ENCODE assay signal across 8 cellular contexts in the genomic region with DNA sequence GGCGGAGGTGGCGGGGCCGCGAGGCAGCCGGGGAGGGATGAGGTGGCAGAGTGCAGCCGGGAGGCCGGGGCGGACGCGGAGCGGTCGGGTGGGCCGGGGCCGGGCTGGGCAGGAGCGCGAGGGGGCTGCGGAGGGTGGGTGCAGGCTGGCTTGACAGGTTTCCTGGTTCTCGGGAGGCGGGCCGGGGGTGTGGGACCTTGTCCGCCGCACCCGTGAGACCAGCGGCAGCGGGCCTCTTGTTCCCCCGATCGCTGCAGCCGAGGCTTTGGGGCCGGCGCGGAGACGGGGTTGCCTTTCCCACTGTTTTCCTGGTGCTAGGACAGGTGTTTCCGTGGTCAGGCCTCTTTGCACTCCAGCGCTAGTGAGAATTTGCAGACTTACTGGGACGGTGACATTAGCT. TPM values are rescaled to one million over a fixed set of nuclear protein-coding genes. Genes with fewer than 3 reads are reported as not detected.
A peak's percentile ranks its signal among the peaks of the same experiment; 100 is the strongest.
DNase-seq lines count a peak whose midpoint lies in the region; ATAC-seq, FAIRE-seq and TF ChIP-seq lines count a peak whose summit lies in the region.
"Not testable (repeated sequence)": the region's sequence is repeated elsewhere in the genome, so short reads cannot be mapped to it uniquely, and the experiment has no call there.

No MANE protein-coding gene starts in this region.

- not testable (repeated sequence) for H3K9me3 Mint-ChIP-seq in mesothelial cell of epicardium

- H3K27ac ChIP-seq in esophagus muscularis mucosa (replicated peaks in 1 of 4): peak overlapping the region; percentile 89 to 94 (median 92)

- H3K27ac Mint-ChIP-seq in mesothelial cell of epicardium: peak overlapping the region; percentile 97

- peak; percentile 22 for ATAC-seq in GM21526 (IDR thresholded peaks at IDR 0.05; ENCODE audit: low FRiP score, unreplicated experiment)

- TF ChIP-seq POLR2A in esophagus muscularis mucosa (IDR thresholded peaks at IDR 0.05; ENCODE audit: low read depth): not testable (repeated sequence)

- peaks cover 13% of the 10 kb centered on the region for H3K4me1 Mint-ChIP-seq in mesothelial cell of epicardium

- not testable (repeated sequence) for TF ChIP-seq CTCF in esophagus muscularis mucosa (IDR thresholded peaks at IDR 0.05); mesothelial cell of epicardium (IDR thresholded peaks at IDR 0.05; ENCODE audit: unreplicated experiment)

- WGBS in esophagus muscularis mucosa: 0% methylated on average over 3 of the region's 35 CpGs

- intact Hi-C loops in esophagus muscularis mucosa (cut with DNase I): loop anchor here (2.0 kb wide), 1 partner anchor 40 kb away; no protein-coding TSS in a partner anchor

- peak overlapping the region; percentile 81 to 96 (median 84) for H3K4me3 ChIP-seq in esophagus muscularis mucosa

- not testable (repeated sequence) for H3K9me3 ChIP-seq in esophagus muscularis mucosa

- not testable (repeated sequence) for FAIRE-seq in RCC 7860 (lab: Jason Lieb, UNC)

- H3K27me3 Mint-ChIP-seq in mesothelial cell of epicardium (ENCODE audit: low read depth): not testable (repeated sequence)

- peak; percentile 66 for DNase-seq in COLO668 (lab: John Stamatoyannopoulos, UW; ENCODE audit: unreplicated experiment)
- DNase-seq in HT-29 (ENCODE audit: low spot score): peak; percentile 62
- DNase-seq in RCC 7860 (ENCODE audit: low spot score): peak; percentile 8
- peak; percentile 13 for DNase-seq in activated effector memory CD4-positive, alpha-beta T cell treated with Interleukin-2 at 50 U/mL for 16 hours
- not testable (repeated sequence) for DNase-seq in esophagus muscularis mucosa (ENCODE audit: extremely low spot score)
- peak; percentile 18 to 55 for DNase-seq in mesothelial cell of epicardium (ENCODE audit: low spot score in 2 of 2, unreplicated experiment in 2 of 2)
- peak in 2 of 3 experiments; percentile 12 to 15 for DNase-seq in stimulated activated CD4-positive, alpha-beta T cell treated with anti-CD3 and anti-CD28 coated beads, TNF-alpha, amount 100 ng/mL, for 4 hours (ENCODE audit: low read depth in 3 of 3)

- not testable (repeated sequence) for H3K36me3 ChIP-seq in esophagus muscularis mucosa

- H3K4me1 ChIP-seq in esophagus muscularis mucosa: peaks cover 9 to 26% (median 22%) of the 10 kb centered on the region in 4 donors

- not testable (repeated sequence) for H3K27me3 ChIP-seq in esophagus muscularis mucosa

- H3K4me3 Mint-ChIP-seq in mesothelial cell of epicardium: peak overlapping the region; percentile 89

- not testable (repeated sequence) for H3K36me3 Mint-ChIP-seq in mesothelial cell of epicardium

- not testable (repeated sequence) for TF ChIP-seq EP300 in esophagus muscularis mucosa (IDR thresholded peaks at IDR 0.05)

RNA-seq across cellular contexts. Expression of gene ERV3-1, which starts 32.3 kb away (rescaled TPM):
- total RNA-seq in HT-29 (2014; rRNA removed; shearing (Covaris generic)): 2.9 and 5.8 TPM in 2 replicates
- total RNA-seq in esophagus muscularis mucosa (10 to 100 TPM in 1 of 4 donors, 1 to 10 TPM in 3; 5.3 to 11.6 (median 7.5) TPM), mesothelial cell of epicardium (54.9 to 57.6 TPM (median 56.6 TPM) in 3 replicates)

RNA-seq across cellular contexts. Expression of gene ZNF117, which starts 47.9 kb away (rescaled TPM):
- total RNA-seq in HT-29 (2014; rRNA removed; shearing (Covaris generic)): 0.34 and 0.74 TPM in 2 replicates
- total RNA-seq in esophagus muscularis mucosa (1 to 10 TPM; 2.9 to 8.7 (median 4.1) TPM), mesothelial cell of epicardium (38.3 to 42.5 TPM (median 42.3 TPM) in 3 replicates)
